Comparison of ENCODE assay signal across 1 cellular context in the genomic region with DNA sequence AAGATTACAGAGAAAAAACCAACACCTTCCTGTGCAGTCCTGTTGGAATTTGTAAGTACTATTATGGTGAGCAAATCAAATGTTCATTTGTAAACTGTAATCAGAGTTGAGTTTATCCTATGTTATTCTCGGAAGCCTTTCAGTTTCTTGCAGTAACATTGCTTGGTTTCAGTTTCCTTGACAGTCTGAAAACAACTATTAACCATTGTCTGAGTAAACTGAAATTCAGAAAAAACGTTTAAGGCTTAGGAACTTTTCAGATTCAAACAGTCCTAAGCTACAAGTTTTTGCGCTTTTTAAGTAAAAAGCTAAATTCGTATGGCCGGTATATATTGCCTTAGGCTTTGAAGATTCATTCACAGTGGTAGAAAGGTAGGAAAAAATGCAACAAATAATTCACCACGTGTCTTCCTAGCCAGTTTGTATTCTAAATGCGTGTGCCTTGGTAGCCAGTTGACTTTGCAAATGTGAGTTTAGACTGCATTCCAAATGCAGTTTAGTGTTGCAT.
TF ChIP-seq lines count a peak whose summit lies in the region.

No MANE protein-coding gene starts in this region.

TF ChIP-seq in H1, 55 proteins besides CTCF, POLR2A, EP300 and RAD21 (continued from another document):
- no peak for TF ChIP-seq EGR1 (IDR thresholded peaks at IDR 0.05; ENCODE audit: borderline replicate concordance, low read depth, low read length)
- no peak for TF ChIP-seq SP4 (IDR thresholded peaks at IDR 0.05; ENCODE audit: low read length)
- no peak for TF ChIP-seq JUN (IDR thresholded peaks at IDR 0.05; ENCODE audit: low read depth, low read length)
- TF ChIP-seq KDM5A (IDR thresholded peaks at IDR 0.05; ENCODE audit: low read length) = no peak
